1 cellular context compared by ENCODE assay signal in the genomic region with DNA sequence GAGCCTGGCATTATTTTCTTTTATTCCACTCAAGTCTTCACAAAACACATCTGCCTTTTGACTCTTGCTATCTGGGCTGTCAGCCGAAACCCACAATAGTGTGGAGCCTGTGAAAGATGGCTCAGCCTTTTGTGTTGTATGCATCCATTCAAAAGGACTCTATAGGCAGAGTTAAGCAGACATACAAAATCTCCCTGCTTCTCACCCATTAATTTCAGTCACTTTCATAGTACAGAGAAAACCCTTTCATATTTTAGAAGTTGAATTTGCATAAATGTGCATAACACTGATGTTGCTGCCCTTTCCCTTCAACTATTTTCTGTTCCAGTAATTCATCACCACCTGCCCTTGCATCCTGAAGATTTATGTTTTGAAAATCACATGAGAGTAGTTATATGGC.
TF ChIP-seq lines count a peak whose summit lies in the region.

No MANE protein-coding gene starts in this region.

TF ChIP-seq in GM23338, 12 proteins besides CTCF, POLR2A, EP300 and RAD21 (continued from another document):
- no peak for TF ChIP-seq ZNF462 (CRISPR knock-in tag; IDR thresholded peaks at IDR 0.05)
- TF ChIP-seq STAT1 (IDR thresholded peaks at IDR 0.05; ENCODE audit: unreplicated experiment): no peak
- no peak for TF ChIP-seq ZNF331 (CRISPR knock-in tag; IDR thresholded peaks at IDR 0.05; ENCODE audit: low read depth)
- no peak for TF ChIP-seq NANOG (IDR thresholded peaks at IDR 0.05; ENCODE audit: borderline replicate concordance)
